Comparison of ENCODE assay signal across 19 cellular contexts in genomic region chr1:117267232-117267774, GRCh38. TPM values are rescaled to one million over a fixed set of nuclear protein-coding genes. Genes with fewer than 3 reads are reported as not detected.
"Had no signal": no experiment of that assay in that cellular context is flagged by ENCODE, and none has a peak within 500 bp of the region (broad histone marks: within the 10 kb centered on the region; RNA-seq: fewer than 3 reads in every experiment).

No MANE protein-coding gene starts in this region.

- H3K27me3 ChIP-seq: esophagus muscularis mucosa, foreskin keratinocyte, heart left ventricle, pancreas, right atrium auricular region, tibial artery had no signal

- H3K27ac Mint-ChIP-seq: activated CD8-positive, alpha-beta T cell treated with anti-CD3 and anti-CD28 coated beads for 36 hours; memory B cell; stimulated activated memory B cell treated with anti-CD40 and anti-IgM and Interleukin-4, amounts not matched to agents 10 μg/mL and 1 μg/mL and 100 μg/mL, for 72 hours had no signal

- ATAC-seq: activated CD8-positive, alpha-beta T cell treated with anti-CD3 and anti-CD28 coated beads for 36 hours; foreskin keratinocyte; heart left ventricle; pancreas; stimulated activated memory B cell treated with anti-CD40 and anti-IgM and Interleukin-4, amounts not matched to agents 10 μg/mL and 1 μg/mL and 100 μg/mL, for 72 hours had no signal

- H3K9me3 ChIP-seq: pancreas, right atrium auricular region, tibial artery had no signal

- H3K36me3 ChIP-seq: esophagus muscularis mucosa, heart left ventricle, left ventricle myocardium inferior, pancreas, right atrium auricular region, tibial artery, WERI-Rb-1 had no signal

- H3K4me1 Mint-ChIP-seq: memory B cell; stimulated activated memory B cell treated with anti-CD40 and anti-IgM and Interleukin-4, amounts not matched to agents 10 μg/mL and 1 μg/mL and 100 μg/mL, for 72 hours had no signal

- H3K36me3 Mint-ChIP-seq: memory B cell; stimulated activated memory B cell treated with anti-CD40 and anti-IgM and Interleukin-4, amounts not matched to agents 10 μg/mL and 1 μg/mL and 100 μg/mL, for 72 hours had no signal

- H3K4me1 ChIP-seq: foreskin keratinocyte had no signal

- H3K9me3 Mint-ChIP-seq: activated CD8-positive, alpha-beta T cell treated with anti-CD3 and anti-CD28 coated beads for 36 hours; memory B cell; neural crest cell; stimulated activated memory B cell treated with anti-CD40 and anti-IgM and Interleukin-4, amounts not matched to agents 10 μg/mL and 1 μg/mL and 100 μg/mL, for 72 hours had no signal

- DNase-seq: activated CD4-positive, alpha-beta T cell treated with anti-CD3 and anti-CD28 coated beads for 4 hours; activated CD8-positive, alpha-beta memory T cell treated with anti-CD3 and anti-CD28 coated beads, Interleukin-2, amount 50 U/mL, for 4 hours; activated CD8-positive, alpha-beta T cell treated with anti-CD3 and anti-CD28 coated beads for 36 hours; aorta; foreskin keratinocyte; heart left ventricle; left ventricle myocardium inferior; pancreas; stimulated activated CD4-positive, alpha-beta T cell treated with anti-CD3 and anti-CD28 coated beads, Interleukin-1b, Interleukin-23, amount 100 ng/mL, for 48 hours; T1000; tibial artery; WERI-Rb-1 had no signal

- H3K4me3 Mint-ChIP-seq: activated CD8-positive, alpha-beta T cell treated with anti-CD3 and anti-CD28 coated beads for 36 hours; memory B cell; neural crest cell; stimulated activated memory B cell treated with anti-CD40 and anti-IgM and Interleukin-4, amounts not matched to agents 10 μg/mL and 1 μg/mL and 100 μg/mL, for 72 hours had no signal

- H3K27me3 Mint-ChIP-seq: activated CD8-positive, alpha-beta T cell treated with anti-CD3 and anti-CD28 coated beads for 36 hours had no signal

- H3K4me3 ChIP-seq: esophagus muscularis mucosa, heart left ventricle, left ventricle myocardium inferior, pancreas, right atrium auricular region, tibial artery had no signal

- H3K27ac ChIP-seq: esophagus muscularis mucosa, foreskin keratinocyte, heart left ventricle, left ventricle myocardium inferior, right atrium auricular region, tibial artery, WERI-Rb-1 had no signal

RNA-seq across cellular contexts. Expression of gene VTCN1, which starts 56.6 kb away (rescaled TPM):
- total RNA-seq: activated CD8-positive, alpha-beta T cell treated with anti-CD3 and anti-CD28 coated beads for 36 hours; chondrocyte; dermis microvascular lymphatic vessel endothelial cell; esophagus muscularis mucosa; foreskin keratinocyte; left ventricle myocardium inferior; right atrium auricular region had no signal
- polyA plus RNA-seq: foreskin keratinocyte, heart left ventricle had no signal
